27 cellular contexts compared by ENCODE assay signal in genomic region chr13:112129557-112129956, GRCh38.
"Had no signal": no experiment of that assay in that cellular context is flagged by ENCODE, and none has a peak within 500 bp of the region (broad histone marks: within the 10 kb centered on the region; RNA-seq: fewer than 3 reads in every experiment).

No MANE protein-coding gene starts in this region.

- H3K9me3 ChIP-seq: esophagus squamous epithelium, gastroesophageal sphincter had no signal

- H3K4me3 ChIP-seq: esophagus squamous epithelium, gastroesophageal sphincter had no signal

- H3K27me3 ChIP-seq: brain microvascular endothelial cell had no signal

- DNase-seq: activated CD4-positive, alpha-beta memory T cell treated with anti-CD3 and anti-CD28 coated beads for 36 hours; activated CD4-positive, alpha-beta T cell treated with anti-CD3 and anti-CD28 coated beads for 36 hours; activated CD4-positive, alpha-beta T cell treated with anti-CD3 and anti-CD28 coated beads, Interleukin-2, amount 10 ng/mL, durations not matched to agents 24 days and 14 days; activated CD4-positive, CD25-positive, alpha-beta regulatory T cell; activated CD4-positive, CD25-positive, alpha-beta regulatory T cell treated with anti-CD3 and anti-CD28 coated beads, Interleukin-2, amount 50 U/mL, for 72 hours; activated CD8-positive, alpha-beta memory T cell treated with anti-CD3 and anti-CD28 coated beads, Interleukin-2, amount 10 ng/mL, durations not matched to agents 7 days and 5 days; activated CD8-positive, alpha-beta memory T cell treated with anti-CD3 and anti-CD28 coated beads, Interleukin-2, amount 50 U/mL, for 4 hours; activated CD8-positive, alpha-beta T cell treated with anti-CD3 and anti-CD28 coated beads, Interleukin-2, amount 10 ng/mL, durations not matched to agents 7 days and 5 days; activated naive CD4-positive, alpha-beta T cell treated with anti-CD3 and anti-CD28 coated beads, Interleukin-2, amount 10 ng/mL, durations not matched to agents 7 days and 5 days; activated T-cell treated with anti-CD3 and anti-CD28 coated beads, Interleukin-2, amount 50 U/mL, for 1 hour; activated T-cell treated with anti-CD3 and anti-CD28 coated beads, Interleukin-2, amount 50 U/mL, for 48 hours; amniotic stem cell; anterior cingulate cortex; brain microvascular endothelial cell; caudate nucleus; cortex of kidney; dermis blood vessel endothelial cell; effector CD4-positive, alpha-beta T cell; effector memory CD8-positive, alpha-beta T cell; esophagus squamous epithelium; foreskin melanocyte; T-helper 2 cell had no signal

- H3K9me3 Mint-ChIP-seq: activated CD4-positive, alpha-beta memory T cell treated with anti-CD3 and anti-CD28 coated beads for 36 hours; activated CD4-positive, alpha-beta T cell treated with anti-CD3 and anti-CD28 coated beads, Interleukin-2, amount 10 ng/mL, durations not matched to agents 24 days and 14 days; activated naive CD4-positive, alpha-beta T cell treated with anti-CD3 and anti-CD28 coated beads, Interleukin-2, amount 10 ng/mL, durations not matched to agents 7 days and 5 days; activated T-helper 1 cell treated with anti-CD3 and anti-CD28 coated beads, Interleukin-12 subunit alpha, Interleukin-12 subunit beta, Interleukin-2, Interleukin-4 antibody, amounts not matched to agents 30 ng/mL and 10 ng/mL and 1 ng/mL, durations not matched to agents 14 hours and 24 hours and 36 hours; activated T-helper 2 cell treated with anti-CD3 and anti-CD28 coated beads, Interferon-gamma antibody, Interleukin-2, Interleukin-4, amounts not matched to agents 10 μg/mL and 5 μg/mL and 100 μg/mL, durations not matched to agents 14 hours and 24 hours and 36 hours; effector memory CD8-positive, alpha-beta T cell had no signal

- H3K36me3 ChIP-seq: brain microvascular endothelial cell, esophagus squamous epithelium, gastroesophageal sphincter had no signal

- H3K36me3 Mint-ChIP-seq: activated CD4-positive, alpha-beta memory T cell treated with anti-CD3 and anti-CD28 coated beads for 36 hours; activated CD8-positive, alpha-beta memory T cell treated with anti-CD3 and anti-CD28 coated beads, Interleukin-2, amount 10 ng/mL, durations not matched to agents 7 days and 5 days; activated naive CD4-positive, alpha-beta T cell treated with anti-CD3 and anti-CD28 coated beads, Interleukin-2, amount 10 ng/mL, durations not matched to agents 7 days and 5 days; activated naive CD8-positive, alpha-beta T cell had no signal

- H3K27ac ChIP-seq: brain microvascular endothelial cell, epithelial cell of prostate, esophagus squamous epithelium, gastroesophageal sphincter had no signal

- H3K4me1 ChIP-seq: esophagus squamous epithelium had no signal

- H3K27me3 Mint-ChIP-seq: activated CD4-positive, alpha-beta memory T cell treated with anti-CD3 and anti-CD28 coated beads for 36 hours; activated CD4-positive, alpha-beta T cell treated with anti-CD3 and anti-CD28 coated beads, Interleukin-2, amount 10 ng/mL, durations not matched to agents 24 days and 14 days; activated CD8-positive, alpha-beta memory T cell treated with anti-CD3 and anti-CD28 coated beads, Interleukin-2, amount 10 ng/mL, durations not matched to agents 7 days and 5 days; activated naive CD4-positive, alpha-beta T cell treated with anti-CD3 and anti-CD28 coated beads, Interleukin-2, amount 10 ng/mL, durations not matched to agents 7 days and 5 days had no signal

- H3K4me3 Mint-ChIP-seq: activated CD4-positive, alpha-beta memory T cell treated with anti-CD3 and anti-CD28 coated beads for 36 hours; activated CD4-positive, alpha-beta T cell treated with anti-CD3 and anti-CD28 coated beads for 36 hours; activated CD4-positive, alpha-beta T cell treated with anti-CD3 and anti-CD28 coated beads, Interleukin-2, amount 10 ng/mL, durations not matched to agents 24 days and 14 days; activated CD8-positive, alpha-beta memory T cell treated with anti-CD3 and anti-CD28 coated beads, Interleukin-2, amount 10 ng/mL, durations not matched to agents 7 days and 5 days; activated CD8-positive, alpha-beta T cell treated with anti-CD3 and anti-CD28 coated beads, Interleukin-2, amount 10 ng/mL, durations not matched to agents 7 days and 5 days; activated naive CD4-positive, alpha-beta T cell treated with anti-CD3 and anti-CD28 coated beads, Interleukin-2, amount 10 ng/mL, durations not matched to agents 7 days and 5 days; activated naive CD8-positive, alpha-beta T cell; activated T-helper 1 cell treated with anti-CD3 and anti-CD28 coated beads, Interleukin-12 subunit alpha, Interleukin-12 subunit beta, Interleukin-2, Interleukin-4 antibody, amounts not matched to agents 30 ng/mL and 10 ng/mL and 1 ng/mL, durations not matched to agents 14 hours and 24 hours and 36 hours; effector memory CD8-positive, alpha-beta T cell had no signal

- H3K4me1 Mint-ChIP-seq: activated CD4-positive, alpha-beta T cell treated with anti-CD3 and anti-CD28 coated beads for 36 hours; activated CD4-positive, alpha-beta T cell treated with anti-CD3 and anti-CD28 coated beads, Interleukin-2, amount 10 ng/mL, durations not matched to agents 24 days and 14 days; activated CD8-positive, alpha-beta memory T cell treated with anti-CD3 and anti-CD28 coated beads, Interleukin-2, amount 10 ng/mL, durations not matched to agents 7 days and 5 days; activated naive CD4-positive, alpha-beta T cell treated with anti-CD3 and anti-CD28 coated beads, Interleukin-2, amount 10 ng/mL, durations not matched to agents 7 days and 5 days had no signal

- H3K27ac Mint-ChIP-seq: activated CD4-positive, alpha-beta memory T cell treated with anti-CD3 and anti-CD28 coated beads for 36 hours; activated CD4-positive, alpha-beta T cell treated with anti-CD3 and anti-CD28 coated beads for 36 hours; activated CD4-positive, alpha-beta T cell treated with anti-CD3 and anti-CD28 coated beads, Interleukin-2, amount 10 ng/mL, durations not matched to agents 24 days and 14 days; activated CD8-positive, alpha-beta memory T cell treated with anti-CD3 and anti-CD28 coated beads, Interleukin-2, amount 10 ng/mL, durations not matched to agents 7 days and 5 days; activated CD8-positive, alpha-beta T cell treated with anti-CD3 and anti-CD28 coated beads, Interleukin-2, amount 10 ng/mL, durations not matched to agents 7 days and 5 days; activated naive CD4-positive, alpha-beta T cell treated with anti-CD3 and anti-CD28 coated beads, Interleukin-2, amount 10 ng/mL, durations not matched to agents 7 days and 5 days; activated naive CD8-positive, alpha-beta T cell; activated T-helper 1 cell treated with anti-CD3 and anti-CD28 coated beads, Interleukin-12 subunit alpha, Interleukin-12 subunit beta, Interleukin-2, Interleukin-4 antibody, amounts not matched to agents 30 ng/mL and 10 ng/mL and 1 ng/mL, durations not matched to agents 14 hours and 24 hours and 36 hours; activated T-helper 2 cell treated with anti-CD3 and anti-CD28 coated beads, Interferon-gamma antibody, Interleukin-2, Interleukin-4, amounts not matched to agents 10 μg/mL and 5 μg/mL and 100 μg/mL, durations not matched to agents 14 hours and 24 hours and 36 hours had no signal
